Comparison of ENCODE assay signal across 8 cellular contexts in the genomic region with DNA sequence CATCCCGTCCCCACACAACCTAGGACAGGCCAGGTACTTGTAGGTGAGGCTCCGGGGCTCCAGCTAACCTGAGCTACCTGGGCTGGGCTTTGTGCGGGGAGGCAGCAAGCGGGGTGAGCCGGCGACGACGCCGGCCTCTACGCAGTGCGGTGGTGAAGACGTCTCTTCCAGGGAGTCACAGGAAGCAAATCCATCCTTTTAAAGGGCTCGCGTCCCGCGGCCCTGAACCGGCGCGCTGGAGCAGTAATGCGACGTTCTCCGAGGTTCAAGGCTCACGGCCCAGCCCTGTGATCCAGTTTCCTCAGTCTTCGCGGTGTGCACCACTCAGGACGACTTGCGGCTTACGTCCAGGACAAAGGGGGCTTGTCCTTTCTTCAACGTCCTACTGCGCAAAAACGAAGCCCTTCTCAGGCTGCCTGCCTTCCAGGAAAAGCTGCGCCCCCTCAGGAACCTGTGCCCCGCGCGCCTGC. TPM values are rescaled to one million over a fixed set of nuclear protein-coding genes. Genes with fewer than 3 reads are reported as not detected.
DNase-seq lines count a peak whose midpoint lies in the region; ATAC-seq and TF ChIP-seq lines count a peak whose summit lies in the region.

No MANE protein-coding gene starts in this region.

- H3K79me2 ChIP-seq in GM23248 (ENCODE audit: insufficient read depth) = peaks cover 37% of the 10 kb centered on the region

- H3K9me3 ChIP-seq in ES-I3 (ENCODE audit: control insufficient read depth, insufficient read depth, low read length) = no peaks in the 10 kb centered on the region
- no peaks in the 10 kb centered on the region for H3K9me3 ChIP-seq in GM23248 (ENCODE audit: low read depth)
- no peaks in the 10 kb centered on the region for H3K9me3 ChIP-seq in duodenal mucosa (ENCODE audit: control insufficient read depth in 1 of 2, low read length in 2 of 2)
- H3K9me3 ChIP-seq in lung (ENCODE audit: control insufficient read depth in 2 of 2, insufficient read depth in 1 of 2, low read length in 1 of 2) = peaks cover 0 to 2% of the 10 kb centered on the region in 2 donors

- H3K27me3 Mint-ChIP-seq in stimulated activated naive CD8-positive, alpha-beta T cell treated with anti-CD3 and anti-CD28 coated beads, Interleukin-15, Interleukin-2, amounts not matched to agents 100 ng/mL and 50 ng/mL, for 24 hours = no peaks in the 10 kb centered on the region

- H3K9me2 ChIP-seq in GM23248 (ENCODE audit: insufficient read depth) = no peaks in the 10 kb centered on the region

- H3K4me1 ChIP-seq in ES-I3 (ENCODE audit: insufficient read depth, low read length) (peaks cover 14% of the 10 kb centered on the region), GM23248 (ENCODE audit: insufficient read depth) (peaks cover 18% of the 10 kb centered on the region), duodenal mucosa (ENCODE audit: control insufficient read depth in 1 of 2, insufficient read depth in 2 of 2, low read length in 2 of 2) (peaks cover 23 to 24% of the 10 kb centered on the region in 2 donors), lung (ENCODE audit: control insufficient read depth in 2 of 2, insufficient read depth in 2 of 2, low read length in 2 of 2) (peaks cover 0 to 8% of the 10 kb centered on the region in 2 donors)

- peaks cover 43% of the 10 kb centered on the region for H3K4me1 Mint-ChIP-seq in stimulated activated naive CD8-positive, alpha-beta T cell treated with anti-CD3 and anti-CD28 coated beads, Interleukin-15, Interleukin-2, amounts not matched to agents 100 ng/mL and 50 ng/mL, for 24 hours (ENCODE audit: low read depth)

- 1 to 3% methylated on average over 35 of the region's 35 CpGs for WGBS in GM23248 (ENCODE audit: low coverage in 1 of 2, low lambda C conversion rate in 2 of 2, missing lambda C conversion rate in 2 of 2), 2 experiments
- 1% methylated on average over 35 of the region's 35 CpGs for WGBS in lung, 2 donors

- TF ChIP-seq CTCF in lung (IDR thresholded peaks at IDR 0.05; ENCODE audit: control extremely low read depth, extremely low read depth) = no peak

- DNase-seq in GM23248 (peak; percentile 79), M059J (ENCODE audit: low read depth) (peak; percentile 69), lung (ENCODE audit: low spot score) (peak; percentile 43), NCI-H1048 (lab: John Stamatoyannopoulos, UW) (no peak)
- peak; percentile 23 to 28 for DNase-seq in activated CD4-positive, alpha-beta T cell treated with anti-CD3 and anti-CD28 coated beads for 4 hours

- in situ Hi-C loops in GM23248 (cut with MboI) = no loop called here

- peak; percentile 22 for ATAC-seq in lung (ENCODE audit: insufficient read depth, low FRiP score)

- no peaks in the 10 kb centered on the region for H3K36me3 Mint-ChIP-seq in stimulated activated naive CD8-positive, alpha-beta T cell treated with anti-CD3 and anti-CD28 coated beads, Interleukin-15, Interleukin-2, amounts not matched to agents 100 ng/mL and 50 ng/mL, for 24 hours (ENCODE audit: low read depth)

- H3K9ac ChIP-seq in ES-I3 (ENCODE audit: low read depth, low read length) (peak overlapping the region; percentile 85), GM23248 (peak overlapping the region; percentile 83), duodenal mucosa (ENCODE audit: low read depth in 1 of 2, low read length in 2 of 2) (peak overlapping the region; percentile 80 to 95)

- H3K27ac ChIP-seq in GM23248 (peak overlapping the region; percentile 31), duodenal mucosa (ENCODE audit: low read depth, low read length) (peak overlapping the region; percentile 80), lung (ENCODE audit: low read depth in 1 of 2, low read length in 1 of 2) (peak overlapping the region; percentile 74 to 99)

- peak overlapping the region; percentile 82 for H3K4me3 ChIP-seq in GM23248
- H3K4me3 ChIP-seq in duodenal mucosa (ENCODE audit: low read depth in 1 of 2, low read length in 2 of 2) = peak overlapping the region; percentile 77 to 97
- peak overlapping the region; percentile 92 for H3K4me3 ChIP-seq in lung

- H3K27me3 ChIP-seq in GM23248 (replicated peaks; ENCODE audit: insufficient read depth) (no peaks in the 10 kb centered on the region), duodenal mucosa (ENCODE audit: control insufficient read depth in 1 of 2, insufficient read depth in 2 of 2, low read length in 2 of 2) (no peaks in the 10 kb centered on the region), lung (ENCODE audit: control insufficient read depth, insufficient read depth) (no peaks in the 10 kb centered on the region)

- H3F3A ChIP-seq in GM23248 (ENCODE audit: insufficient read depth) = peaks cover 7% of the 10 kb centered on the region; the same call in 1 of the 2 replicates

- no peaks in the 10 kb centered on the region for H3K9me3 Mint-ChIP-seq in stimulated activated naive CD8-positive, alpha-beta T cell treated with anti-CD3 and anti-CD28 coated beads, Interleukin-15, Interleukin-2, amounts not matched to agents 100 ng/mL and 50 ng/mL, for 24 hours

- H3K27ac Mint-ChIP-seq in stimulated activated naive CD8-positive, alpha-beta T cell treated with anti-CD3 and anti-CD28 coated beads, Interleukin-15, Interleukin-2, amounts not matched to agents 100 ng/mL and 50 ng/mL, for 24 hours = peak overlapping the region; percentile 45

- H3K4me2 ChIP-seq in GM23248 (ENCODE audit: unreplicated experiment) = peak overlapping the region; percentile 92

- H3K4me3 Mint-ChIP-seq in stimulated activated naive CD8-positive, alpha-beta T cell treated with anti-CD3 and anti-CD28 coated beads, Interleukin-15, Interleukin-2, amounts not matched to agents 100 ng/mL and 50 ng/mL, for 24 hours = peak overlapping the region; percentile 85

- no peaks in the 10 kb centered on the region; the same call in 1 of the 2 replicates for H3K36me3 ChIP-seq in ES-I3 (ENCODE audit: insufficient read depth, low read length)
- H3K36me3 ChIP-seq in GM23248 (ENCODE audit: low read depth) = no peaks in the 10 kb centered on the region
- no peaks in the 10 kb centered on the region for H3K36me3 ChIP-seq in duodenal mucosa (ENCODE audit: control insufficient read depth in 1 of 2, insufficient read depth in 2 of 2, low read length in 2 of 2)
- no peaks in the 10 kb centered on the region for H3K36me3 ChIP-seq in lung (ENCODE audit: control insufficient read depth in 2 of 2, insufficient read depth in 2 of 2, low read length in 2 of 2)

- peak overlapping the region; percentile 96 for H2AFZ ChIP-seq in GM23248

- H4K20me1 ChIP-seq in GM23248 (ENCODE audit: insufficient read depth) = no peaks in the 10 kb centered on the region

RNA-seq across cellular contexts. Expression of a gene that starts 0.5 kb away (rescaled TPM):
- 95.3 and 95.6 TPM in 2 replicates for total RNA-seq in GM23248 (2014; rRNA removed; shearing (Covaris generic))
- 56.9 and 58.4 TPM in 2 replicates for polyA plus RNA-seq in GM23248 (2016; fragmentation: Nextera tagmentation; extraction: Ambion mirVana)
- 117 and 149 TPM in 2 replicates for total RNA-seq in M059J (2014; rRNA removed; shearing (Covaris generic))
- 100 to 1,000 TPM in 1 of 2 donors, 10 to 100 TPM in 1; 47.3 to 135 TPM for total RNA-seq in lung
- 10 to 100 TPM; 22.6 to 23.4 TPM for polyA plus RNA-seq in lung

Comparison
In these comparisons a context has a peak if more than half of its experiments do, and no peak if none do; other contexts are left out.
1. H3K27ac ChIP-seq: peak in every context shown above with its lines; median percentile 86 in lung; 80 in duodenal mucosa; 31 in GM23248.